8 cellular contexts compared by ENCODE assay signal in genomic region chr3:183555541-183556081, GRCh38. TPM values are rescaled to one million over a fixed set of nuclear protein-coding genes. Genes with fewer than 3 reads are reported as not detected.
DNase-seq lines count a peak whose midpoint lies in the region; ATAC-seq and TF ChIP-seq lines count a peak whose summit lies in the region.
"Had no signal": no experiment of that assay in that cellular context is flagged by ENCODE, and none has a peak within 500 bp of the region (broad histone marks: within the 10 kb centered on the region; RNA-seq: fewer than 3 reads in every experiment).

TSS of gene KLHL6 (minus strand) at chr3:183555706. CDS start at chr3:183555653, 53 bp downstream.

- no peaks in the 10 kb centered on the region for H3K36me3 Mint-ChIP-seq in osteocyte (ENCODE audit: unreplicated experiment)
- H3K36me3 Mint-ChIP-seq: brain had no signal

- no peaks in the 10 kb centered on the region for H3K9me3 Mint-ChIP-seq in osteocyte (ENCODE audit: unreplicated experiment)

- TF ChIP-seq CTCF in osteocyte (IDR thresholded peaks at IDR 0.05) = no peak

- ATAC-seq in GM19455 (IDR thresholded peaks at IDR 0.05; ENCODE audit: unreplicated experiment) (peak; percentile 97), HG03558 (IDR thresholded peaks at IDR 0.05; ENCODE audit: extremely low read depth, unreplicated experiment) (peak; percentile 65)

- peak; percentile 61 for DNase-seq in activated CD4-positive, alpha-beta T cell treated with anti-CD3 and anti-CD28 coated beads, Interleukin-2, amount 50 U/mL, for 1 hour
- DNase-seq in erythroblast (lab: John Stamatoyannopoulos, UW) = peak; percentile 64 to 75
- peak; percentile 43 to 52 for DNase-seq in stimulated activated CD4-positive, alpha-beta T cell treated with anti-CD3 and anti-CD28 coated beads, Interleukin-1b, Interleukin-23, amount 100 ng/mL, for 4 hours (ENCODE audit: low read depth in 2 of 2)
- no peak for DNase-seq in DMS153 (lab: John Stamatoyannopoulos, UW)
- DNase-seq in osteocyte (ENCODE audit: extremely low spot score, unreplicated experiment) = no peak

- H3K27me3 Mint-ChIP-seq in osteocyte (ENCODE audit: unreplicated experiment) = peaks cover 2% of the 10 kb centered on the region

- peaks cover 7% of the 10 kb centered on the region for H3K4me1 Mint-ChIP-seq in osteocyte (ENCODE audit: unreplicated experiment)
- H3K4me1 Mint-ChIP-seq: brain had no signal

- no peak within 1 kb of the TSS for H3K27ac Mint-ChIP-seq in osteocyte (ENCODE audit: unreplicated experiment)

- TF ChIP-seq POLR2A in erythroblast (IDR thresholded peaks at IDR 0.05; ENCODE audit: low read length) = peak; percentile 76

- no peak within 1 kb of the TSS for H3K4me3 Mint-ChIP-seq in osteocyte (ENCODE audit: unreplicated experiment)
- H3K4me3 Mint-ChIP-seq: brain had no signal

RNA-seq across cellular contexts. Expression of gene KLHL6, which starts in this region (rescaled TPM):
- total RNA-seq in osteocyte = not detected in 2 replicates

Comparison
In these comparisons a context has a peak if more than half of its experiments do, and no peak if none do; other contexts are left out.
1. DNase-seq: peak in activated CD4-positive, alpha-beta T cell treated with anti-CD3 and anti-CD28 coated beads, Interleukin-2, amount 50 U/mL, for 1 hour (single experiment), erythroblast (2 of 2) and stimulated activated CD4-positive, alpha-beta T cell treated with anti-CD3 and anti-CD28 coated beads, Interleukin-1b, Interleukin-23, amount 100 ng/mL, for 4 hours (2 of 2); none in DMS153 (single experiment) and osteocyte (single experiment).